Comparison of ENCODE assay signal across 9 cellular contexts in genomic region chr1:156815851-156816536, GRCh38. TPM values are rescaled to one million over a fixed set of nuclear protein-coding genes. Genes with fewer than 3 reads are reported as not detected.
DNase-seq lines count a peak whose midpoint lies in the region; ATAC-seq and TF ChIP-seq lines count a peak whose summit lies in the region.
"Had no signal": no experiment of that assay in that cellular context is flagged by ENCODE, and none has a peak within 500 bp of the region (broad histone marks: within the 10 kb centered on the region; RNA-seq: fewer than 3 reads in every experiment).

No MANE protein-coding gene starts in this region.

- POLR2A ChIA-PET in activated CD4-positive, alpha-beta memory T cell treated with anti-CD3 and anti-CD28 coated beads for 36 hours (lab: Charles Lee), result interaction anchor here (0.9 to 1.7 kb wide), 4 partner anchors 8 to 65 kb away, joined by 4 to 6 read pairs (median 4); partner anchors contain the start of gene HDGF

- no peaks in the 10 kb centered on the region for H3K36me3 ChIP-seq in left ventricle myocardium inferior

- peak overlapping the region; percentile 57 for H3K4me3 ChIP-seq in Jurkat, Clone E6-1 (ENCODE audit: low read length)
- peak overlapping the region; percentile 65 for H3K4me3 ChIP-seq in left ventricle myocardium inferior

- H3K9me3 Mint-ChIP-seq in activated CD4-positive, alpha-beta memory T cell treated with anti-CD3 and anti-CD28 coated beads for 36 hours, result no peaks in the 10 kb centered on the region
- H3K9me3 Mint-ChIP-seq in stimulated activated effector memory CD8-positive, alpha-beta T cell treated with anti-CD3 and anti-CD28 coated beads, Interleukin-12 subunit alpha, Interleukin-12 subunit beta, amount 100 ng/mL, for 72 hours, result no peaks in the 10 kb centered on the region

- peaks cover 30% of the 10 kb centered on the region for H3K27me3 ChIP-seq in left ventricle myocardium inferior (ENCODE audit: low read depth)

- H3K36me3 Mint-ChIP-seq in activated CD4-positive, alpha-beta memory T cell treated with anti-CD3 and anti-CD28 coated beads for 36 hours, result peaks cover 57% of the 10 kb centered on the region
- peaks cover 63% of the 10 kb centered on the region for H3K36me3 Mint-ChIP-seq in stimulated activated effector memory CD8-positive, alpha-beta T cell treated with anti-CD3 and anti-CD28 coated beads, Interleukin-12 subunit alpha, Interleukin-12 subunit beta, amount 100 ng/mL, for 72 hours

- peaks cover 28% of the 10 kb centered on the region for H3K4me1 ChIP-seq in left ventricle myocardium inferior

- H3K4me1 Mint-ChIP-seq in activated CD4-positive, alpha-beta memory T cell treated with anti-CD3 and anti-CD28 coated beads for 36 hours (ENCODE audit: low read depth), result peaks cover 51% of the 10 kb centered on the region
- H3K4me1 Mint-ChIP-seq in stimulated activated effector memory CD8-positive, alpha-beta T cell treated with anti-CD3 and anti-CD28 coated beads, Interleukin-12 subunit alpha, Interleukin-12 subunit beta, amount 100 ng/mL, for 72 hours, result peaks cover 68% of the 10 kb centered on the region

- H3K4me3 Mint-ChIP-seq in activated CD4-positive, alpha-beta memory T cell treated with anti-CD3 and anti-CD28 coated beads for 36 hours, result peak overlapping the region; percentile 96
- H3K4me3 Mint-ChIP-seq in stimulated activated effector memory CD8-positive, alpha-beta T cell treated with anti-CD3 and anti-CD28 coated beads, Interleukin-12 subunit alpha, Interleukin-12 subunit beta, amount 100 ng/mL, for 72 hours, result peak overlapping the region; percentile 90

- TF ChIP-seq CTCF in left ventricle myocardium inferior (IDR thresholded peaks at IDR 0.05; ENCODE audit: borderline replicate concordance), result no peak

- DNase-seq in Jurkat, Clone E6-1 (ENCODE audit: low read depth, low spot score), result no peak
- DNase-seq in activated CD4-positive, alpha-beta memory T cell treated with anti-CD3 and anti-CD28 coated beads for 36 hours, result no peak
- DNase-seq in left ventricle myocardium inferior, result no peak
- DNase-seq in stimulated activated effector memory CD8-positive, alpha-beta T cell treated with anti-CD3 and anti-CD28 coated beads, Interleukin-12 subunit alpha, Interleukin-12 subunit beta, amount 100 ng/mL, for 72 hours (ENCODE audit: low spot score in 2 of 2), result peak in 1 of 2 donors; percentile 71
- DNase-seq in DMS79 (lab: John Stamatoyannopoulos, UW), result no peak
- DNase-seq in COLO829 (ENCODE audit: low spot score), result no peak
- DNase-seq in HUDEP-2 (lab: John Stamatoyannopoulos, UW; ENCODE audit: unreplicated experiment in 76 of 76), result no peak

- no peak for ATAC-seq in stimulated activated effector memory CD8-positive, alpha-beta T cell treated with anti-CD3 and anti-CD28 coated beads, Interleukin-12 subunit alpha, Interleukin-12 subunit beta, amount 100 ng/mL, for 72 hours

- H3K27ac ChIP-seq in left ventricle myocardium inferior (replicated peaks), result peak overlapping the region; percentile 81

- intact Hi-C loops in activated CD4-positive, alpha-beta memory T cell treated with anti-CD3 and anti-CD28 coated beads for 36 hours (cut with micrococcal nuclease), result loop anchor here (1.0 to 5.0 kb wide), 8 partner anchors 9 to 326 kb away; partner anchors contain the start of genes HDGF, ISG20L2, METTL25B and MRPL24
- intact Hi-C loops in left ventricle myocardium inferior (cut with micrococcal nuclease), result no loop called here

- H3K27me3 Mint-ChIP-seq in activated CD4-positive, alpha-beta memory T cell treated with anti-CD3 and anti-CD28 coated beads for 36 hours, result no peaks in the 10 kb centered on the region

- CTCF ChIA-PET in activated CD4-positive, alpha-beta memory T cell treated with anti-CD3 and anti-CD28 coated beads for 36 hours (lab: Charles Lee), result interaction anchor here (0.7 to 8.6 kb wide), 6 partner anchors 11 to 75 kb away, joined by 3 to 80 read pairs (median 7); partner anchors contain the start of genes INSRR and NTRK1

- no peaks in the 10 kb centered on the region for H3K9me3 ChIP-seq in left ventricle myocardium inferior (replicated peaks)

- H3K27ac Mint-ChIP-seq in activated CD4-positive, alpha-beta memory T cell treated with anti-CD3 and anti-CD28 coated beads for 36 hours, result peak overlapping the region; percentile 99
- H3K27ac Mint-ChIP-seq in stimulated activated effector memory CD8-positive, alpha-beta T cell treated with anti-CD3 and anti-CD28 coated beads, Interleukin-12 subunit alpha, Interleukin-12 subunit beta, amount 100 ng/mL, for 72 hours, result peak overlapping the region; percentile 99

RNA-seq across cellular contexts. Expression of gene SH2D2A, which starts 0.7 kb away (rescaled TPM):
- polyA plus RNA-seq in Jurkat, Clone E6-1 (2012; ENCODE audit: insufficient read depth, insufficient read length), result 21.8 TPM
- total RNA-seq in activated CD4-positive, alpha-beta memory T cell treated with anti-CD3 and anti-CD28 coated beads for 36 hours, result 100 to 1,000 TPM; 280 to 294 TPM
- total RNA-seq in left ventricle myocardium inferior, result 0.88 TPM
- total RNA-seq: myocyte had no signal

RNA-seq across cellular contexts. Expression of gene INSRR, which starts 42.9 kb away (rescaled TPM):
- not detected for polyA plus RNA-seq in Jurkat, Clone E6-1 (2012; ENCODE audit: insufficient read depth, insufficient read length)
- under 1 TPM; 0.05 to 0.14 TPM for total RNA-seq in activated CD4-positive, alpha-beta memory T cell treated with anti-CD3 and anti-CD28 coated beads for 36 hours
- 0.41 TPM for total RNA-seq in left ventricle myocardium inferior
- total RNA-seq: endothelial cell of umbilical vein had no signal
- polyA plus RNA-seq: endothelial cell of umbilical vein had no signal

RNA-seq across cellular contexts. Expression of gene NTRK1, which starts 44.7 kb away (rescaled TPM):
- 1.8 TPM for polyA plus RNA-seq in Jurkat, Clone E6-1 (2012; ENCODE audit: insufficient read depth, insufficient read length)
- 1 to 10 TPM; 6.4 to 6.7 TPM for total RNA-seq in activated CD4-positive, alpha-beta memory T cell treated with anti-CD3 and anti-CD28 coated beads for 36 hours
- 1.0 TPM for total RNA-seq in left ventricle myocardium inferior
- total RNA-seq: endothelial cell of umbilical vein had no signal

RNA-seq across cellular contexts. Expression of gene PRCC, which starts 48.7 kb away (rescaled TPM):
- polyA plus RNA-seq in Jurkat, Clone E6-1 (2012; ENCODE audit: insufficient read depth, insufficient read length), result 84.1 TPM
- total RNA-seq in activated CD4-positive, alpha-beta memory T cell treated with anti-CD3 and anti-CD28 coated beads for 36 hours, result 10 to 100 TPM; 58.6 to 67.2 TPM
- 36.3 TPM for total RNA-seq in left ventricle myocardium inferior

Comparison
In these comparisons a context has a peak if more than half of its experiments do, and no peak if none do; other contexts are left out.
1. RNA of gene SH2D2A, which starts 0.7 kb away (total RNA-seq): 280 to 294 TPM in activated CD4-positive, alpha-beta memory T cell treated with anti-CD3 and anti-CD28 coated beads for 36 hours; 0.88 TPM in left ventricle myocardium inferior (single experiment); every median in the first group is over 100 times any median in the second.